13 cellular contexts compared by ENCODE assay signal in genomic region chr3:32249184-32249782, GRCh38. TPM values are rescaled to one million over a fixed set of nuclear protein-coding genes. Genes with fewer than 3 reads are reported as not detected.
A peak's percentile ranks its signal among the peaks of the same experiment; 100 is the strongest.
DNase-seq lines count a peak whose midpoint lies in the region; ATAC-seq, FAIRE-seq and TF ChIP-seq lines count a peak whose summit lies in the region.
"Had no signal": no experiment of that assay in that cellular context is flagged by ENCODE, and none has a peak within 500 bp of the region (broad histone marks: within the 10 kb centered on the region; RNA-seq: fewer than 3 reads in every experiment).

No MANE protein-coding gene starts in this region.

- no peak for TF ChIP-seq POLR2A in GM12892 (IDR thresholded peaks at IDR 0.05; ENCODE audit: low read depth, low read length)

- peak; percentile 35 for ATAC-seq in left ventricle myocardium superior
- ATAC-seq in Right ventricle myocardium inferior, result no peak
- no peak for ATAC-seq in HG02588 (IDR thresholded peaks at IDR 0.05; ENCODE audit: unreplicated experiment)

- FAIRE-seq in urothelium cell line (lab: Jason Lieb, UNC), result peak; percentile 40
- no peak for FAIRE-seq in GM12892 (lab: Jason Lieb, UNC)

- CTCF ChIA-PET in GM10248 (lab: Yijun Ruan, JAX), result interaction anchor here (0.7 kb wide), 1 partner anchor 59 kb away, joined by 4 read pairs; no protein-coding TSS in a partner anchor

- intact Hi-C loops in left ventricle myocardium superior (cut with micrococcal nuclease), result no loop called here
- intact Hi-C loops in Right ventricle myocardium inferior (cut with DNase I), result no loop called here

- TF ChIP-seq CTCF in fibroblast of pulmonary artery (IDR thresholded peaks at IDR 0.05; ENCODE audit: low read length, missing control alignments), result no peak
- no peak for TF ChIP-seq CTCF in GM10248 (IDR thresholded peaks at IDR 0.05; ENCODE audit: control extremely low read depth, extremely low read depth, low read depth, missing control alignments)

- H3K4me3 ChIP-seq in fibroblast of pulmonary artery (replicated peaks; ENCODE audit: low read depth, low read length), result no peak overlapping the region

- POLR2A ChIA-PET in GM10248 (lab: Yijun Ruan, JAX), result no interaction called here

- DNase-seq in left ventricle myocardium superior, result no peak
- DNase-seq in Right ventricle myocardium inferior (ENCODE audit: missing footprints), result no peak
- DNase-seq in SW480 (ENCODE audit: low spot score), result peak; percentile 81
- DNase-seq in fibroblast of pulmonary artery (ENCODE audit: low read depth), result peak; percentile 93
- DNase-seq in urothelium cell line (ENCODE audit: low spot score), result peak; percentile 37
- no peak for DNase-seq in GM10248 (ENCODE audit: extremely low spot score)
- DNase-seq in GM12892 (ENCODE audit: insufficient read length), result no peak
- DNase-seq: activated naive CD4-positive, alpha-beta T cell; CD4-positive, alpha-beta T cell; hippocampal formation; NCI-H1092 treated with DMSO at 0.1 percent for 48 hours; nucleus accumbens had no signal

RNA-seq across cellular contexts. Expression of gene CMTM8, which starts 10.8 kb away (rescaled TPM):
- 3.8 TPM for total RNA-seq in left ventricle myocardium superior
- 6.3 TPM for total RNA-seq in Right ventricle myocardium inferior
- polyA plus RNA-seq in GM12892 (2012; ENCODE audit: missing spikeins), result not detected

Comparison
In these comparisons a context has a peak if more than half of its experiments do, and no peak if none do; other contexts are left out.
1. DNase-seq: peak in SW480 (single experiment), fibroblast of pulmonary artery (single experiment) and urothelium cell line (single experiment); none in left ventricle myocardium superior (single experiment), Right ventricle myocardium inferior (single experiment), GM10248 (single experiment) and GM12892 (single experiment).